Comparison of ENCODE assay signal across 1 cellular context in genomic region chr2:46810195-46810594, GRCh38.
TF ChIP-seq lines count a peak whose summit lies in the region.

No MANE protein-coding gene starts in this region.

TF ChIP-seq in HEK293, 187 proteins besides CTCF, POLR2A, EP300 and RAD21 (continued from another document):
- TF ChIP-seq, protein P1, sequence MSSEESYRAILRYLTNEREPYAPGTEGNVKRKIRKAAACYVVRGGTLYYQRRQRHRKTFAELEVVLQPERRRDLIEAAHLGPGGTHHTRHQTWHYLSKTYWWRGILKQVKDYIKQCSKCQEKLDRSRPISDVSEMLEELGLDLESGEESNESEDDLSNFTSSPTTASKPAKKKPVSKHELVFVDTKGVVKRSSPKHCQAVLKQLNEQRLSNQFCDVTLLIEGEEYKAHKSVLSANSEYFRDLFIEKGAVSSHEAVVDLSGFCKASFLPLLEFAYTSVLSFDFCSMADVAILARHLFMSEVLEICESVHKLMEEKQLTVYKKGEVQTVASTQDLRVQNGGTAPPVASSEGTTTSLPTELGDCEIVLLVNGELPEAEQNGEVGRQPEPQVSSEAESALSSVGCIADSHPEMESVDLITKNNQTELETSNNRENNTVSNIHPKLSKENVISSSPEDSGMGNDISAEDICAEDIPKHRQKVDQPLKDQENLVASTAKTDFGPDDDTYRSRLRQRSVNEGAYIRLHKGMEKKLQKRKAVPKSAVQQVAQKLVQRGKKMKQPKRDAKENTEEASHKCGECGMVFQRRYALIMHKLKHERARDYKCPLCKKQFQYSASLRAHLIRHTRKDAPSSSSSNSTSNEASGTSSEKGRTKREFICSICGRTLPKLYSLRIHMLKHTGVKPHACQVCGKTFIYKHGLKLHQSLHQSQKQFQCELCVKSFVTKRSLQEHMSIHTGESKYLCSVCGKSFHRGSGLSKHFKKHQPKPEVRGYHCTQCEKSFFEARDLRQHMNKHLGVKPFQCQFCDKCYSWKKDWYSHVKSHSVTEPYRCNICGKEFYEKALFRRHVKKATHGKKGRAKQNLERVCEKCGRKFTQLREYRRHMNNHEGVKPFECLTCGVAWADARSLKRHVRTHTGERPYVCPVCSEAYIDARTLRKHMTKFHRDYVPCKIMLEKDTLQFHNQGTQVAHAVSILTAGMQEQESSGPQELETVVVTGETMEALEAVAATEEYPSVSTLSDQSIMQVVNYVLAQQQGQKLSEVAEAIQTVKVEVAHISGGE (tag by site-specific recombination; conservative IDR thresholded peaks at IDR 0.05; ENCODE audit: low read depth), result 0 out of 2 replicates have a peak, but pooled peaks have one; percentile 29
- TF ChIP-seq ZNF341 (tag by site-specific recombination; IDR thresholded peaks at IDR 0.05; ENCODE audit: low read depth), result no peak
- TF ChIP-seq ZNF555 (tag by site-specific recombination; conservative IDR thresholded peaks at IDR 0.05), result peak; percentile 32
